In genomic region chr9:132141948-132142594, GRCh38 we compare ENCODE assay signal across 8 cellular contexts. TPM values are rescaled to one million over a fixed set of nuclear protein-coding genes. Genes with fewer than 3 reads are reported as not detected.
A peak's percentile ranks its signal among the peaks of the same experiment; 100 is the strongest.
DNase-seq lines count a peak whose midpoint lies in the region; TF ChIP-seq lines count a peak whose summit lies in the region.
"Had no signal": no experiment of that assay in that cellular context is flagged by ENCODE, and none has a peak within 500 bp of the region (broad histone marks: within the 10 kb centered on the region; RNA-seq: fewer than 3 reads in every experiment).

No MANE protein-coding gene starts in this region.

- H2AFZ ChIP-seq in osteoblast (ENCODE audit: low read length), result no peak overlapping the region

- H3K4me3 ChIP-seq in coronary artery (peak overlapping the region; percentile 51), osteoblast (ENCODE audit: insufficient read depth, low read length) (peak overlapping the region; percentile 6)

- H3K9me3 ChIP-seq in ES-I3 (ENCODE audit: control insufficient read depth, insufficient read depth, low read length) (no peaks in the 10 kb centered on the region), osteoblast (ENCODE audit: low read depth, low read length) (no peaks in the 10 kb centered on the region)

- no peak for TF ChIP-seq CTCF in coronary artery (IDR thresholded peaks at IDR 0.05)
- no peak for TF ChIP-seq CTCF in osteoblast (IDR thresholded peaks at IDR 0.05; ENCODE audit: extremely low read depth, low read depth, low read length)

- H3K36me3 ChIP-seq in ES-I3 (ENCODE audit: insufficient read depth, low read length), result no peaks in the 10 kb centered on the region
- no peaks in the 10 kb centered on the region for H3K36me3 ChIP-seq in osteoblast (ENCODE audit: insufficient read depth, low read length)

- H3K4me2 ChIP-seq in osteoblast (ENCODE audit: insufficient read depth, low read length), result peak overlapping the region; percentile 29

- H3K27ac ChIP-seq in coronary artery, result no peak overlapping the region
- no peak overlapping the region for H3K27ac ChIP-seq in osteoblast (ENCODE audit: low read depth, low read length)

- H3K4me1 ChIP-seq in ES-I3 (ENCODE audit: insufficient read depth, low read length), result peaks cover 11% of the 10 kb centered on the region
- H3K4me1 ChIP-seq in osteoblast (ENCODE audit: insufficient read depth, low read length), result no peaks in the 10 kb centered on the region

- H3K27me3 ChIP-seq in osteoblast (ENCODE audit: insufficient read depth, low read length), result peaks cover 53% of the 10 kb centered on the region

- no peaks in the 10 kb centered on the region for H3K79me2 ChIP-seq in osteoblast (ENCODE audit: insufficient read depth, low read length)

- H4K20me1 ChIP-seq in osteoblast (ENCODE audit: insufficient read depth, low read length), result no peaks in the 10 kb centered on the region

- peak overlapping the region; percentile 63 for H3K9ac ChIP-seq in ES-I3 (ENCODE audit: low read depth, low read length)

- DNase-seq in NCI-H146 treated with DMSO at 0.1 percent for 48 hours (lab: John Stamatoyannopoulos, UW; ENCODE audit: unreplicated experiment) (peak; percentile 15), coronary artery (ENCODE audit: low spot score) (no peak), osteoblast (ENCODE audit: insufficient read length, low spot score, missing footprints) (peak; percentile 77), iPS-NIHi11 (ENCODE audit: low spot score) (no peak), 8988T (no peak)
- no peak for DNase-seq in effector CD8-positive, alpha-beta T cell (lab: John Stamatoyannopoulos, UW)
- DNase-seq: GOT3 had no signal

RNA-seq across cellular contexts. Expression of gene NTNG2, which starts 19.8 kb away (rescaled TPM):
- total RNA-seq in osteoblast, result 9.4 and 13.0 TPM in 2 replicates

Comparison
In these comparisons a context has a peak if more than half of its experiments do, and no peak if none do; other contexts are left out.
1. DNase-seq: peak in NCI-H146 treated with DMSO at 0.1 percent for 48 hours (single experiment) and osteoblast (single experiment); none in coronary artery (single experiment), iPS-NIHi11 (single experiment), 8988T (single experiment) and effector CD8-positive, alpha-beta T cell (single experiment).